In genomic region chr12:76084277-76085158, GRCh38 we compare ENCODE assay signal across 8 cellular contexts. TPM values are rescaled to one million over a fixed set of nuclear protein-coding genes. Genes with fewer than 3 reads are reported as not detected.
DNase-seq lines count a peak whose midpoint lies in the region; ATAC-seq and TF ChIP-seq lines count a peak whose summit lies in the region.

A gene with protein sequence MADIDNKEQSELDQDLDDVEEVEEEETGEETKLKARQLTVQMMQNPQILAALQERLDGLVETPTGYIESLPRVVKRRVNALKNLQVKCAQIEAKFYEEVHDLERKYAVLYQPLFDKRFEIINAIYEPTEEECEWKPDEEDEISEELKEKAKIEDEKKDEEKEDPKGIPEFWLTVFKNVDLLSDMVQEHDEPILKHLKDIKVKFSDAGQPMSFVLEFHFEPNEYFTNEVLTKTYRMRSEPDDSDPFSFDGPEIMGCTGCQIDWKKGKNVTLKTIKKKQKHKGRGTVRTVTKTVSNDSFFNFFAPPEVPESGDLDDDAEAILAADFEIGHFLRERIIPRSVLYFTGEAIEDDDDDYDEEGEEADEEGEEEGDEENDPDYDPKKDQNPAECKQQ (minus strand): TSS chr12:76084685. CDS start chr12:76074219, 10,466 bp downstream.

- H3K9me2 ChIP-seq in GM23248 (ENCODE audit: insufficient read depth) = no peaks in the 10 kb centered on the region

- H3K9ac ChIP-seq in DND-41 (ENCODE audit: low read depth, low read length) (peak within 1 kb of the TSS; percentile 98), GM23248 (peak within 1 kb of the TSS; percentile 97), fibroblast of lung (ENCODE audit: insufficient read depth, low read length) (peak within 1 kb of the TSS; percentile 99)

- H3K4me3 ChIP-seq in DND-41 (ENCODE audit: low read depth in 1 of 2, low read length in 2 of 2) = peak within 1 kb of the TSS; percentile 75 to 85
- H3K4me3 ChIP-seq in GM23248 = peak within 1 kb of the TSS; percentile 80
- H3K4me3 ChIP-seq in fibroblast of lung (replicated peaks in 1 of 4; ENCODE audit: control extremely low read depth in 1 of 4, insufficient read depth in 1 of 4, low read depth in 3 of 4, low read length in 4 of 4) = peak within 1 kb of the TSS; percentile 83 to 97 (median 88)

- POLR2A ChIA-PET in naive thymus-derived CD8-positive, alpha-beta T cell (lab: Charles Lee) = interaction anchor here (0.5 to 2.2 kb wide), 7 partner anchors 52 to 599 kb away, joined by 3 to 11 read pairs (median 5); partner anchors contain the start of genes BBS10, KRR1, OSBPL8 and PHLDA1

- peak; percentile 98 for DNase-seq in DND-41
- peak; percentile 100 for DNase-seq in GM23248
- peak; percentile 95 to 96 for DNase-seq in Kasumi-1 (lab: John Stamatoyannopoulos, UW)
- peak; percentile 98 for DNase-seq in RPMI7951 (ENCODE audit: low read depth)
- peak; percentile 91 to 92 for DNase-seq in activated T-helper 1 cell treated with anti-CD3 and anti-CD28 coated beads, Interleukin-2, amount 50 U/mL, for 16 hours (ENCODE audit: low read depth in 1 of 2, low spot score in 1 of 2)
- peak; percentile 98 to 99 for DNase-seq in fibroblast of lung (ENCODE audit: low read depth in 2 of 2)
- DNase-seq in naive thymus-derived CD8-positive, alpha-beta T cell = peak; percentile 89 to 99 (median 97)
- peak; percentile 91 to 94 (median 94) for DNase-seq in stimulated activated naive CD4-positive, alpha-beta T cell (lab: John Stamatoyannopoulos, UW)

- TF ChIP-seq CTCF in DND-41 (IDR thresholded peaks at IDR 0.05; ENCODE audit: borderline replicate concordance, extremely low read depth, low read length, poor library complexity, severe bottlenecking) = no peak
- TF ChIP-seq CTCF in fibroblast of lung (conservative IDR thresholded peaks at IDR 0.05 in 1 of 2, IDR thresholded peaks at IDR 0.05 in 1 of 2; ENCODE audit: low read depth in 1 of 2, low read length in 2 of 2) = peak in 1 of 2 donors; percentile 4

- H3K27ac ChIP-seq in DND-41 (ENCODE audit: low read length) (peak within 1 kb of the TSS; percentile 83), GM23248 (peak within 1 kb of the TSS; percentile 96), fibroblast of lung (ENCODE audit: insufficient read depth, low read length) (peak within 1 kb of the TSS; percentile 97)

- peak; percentile 84 for ATAC-seq in DND-41 (ENCODE audit: insufficient read depth, low read depth)
- ATAC-seq in naive thymus-derived CD8-positive, alpha-beta T cell = peak; percentile 81

- peaks cover 57% of the 10 kb centered on the region for H3K4me1 ChIP-seq in DND-41 (ENCODE audit: insufficient read depth, low read length)
- peaks cover 30% of the 10 kb centered on the region for H3K4me1 ChIP-seq in GM23248 (ENCODE audit: insufficient read depth)
- peaks cover 8% of the 10 kb centered on the region for H3K4me1 ChIP-seq in fibroblast of lung (ENCODE audit: control insufficient read depth, extremely low read depth, insufficient read depth, low read length)

- peaks cover 24 to 63% (median 58%) of the 10 kb centered on the region in 4 donors for H3K4me1 Mint-ChIP-seq in naive thymus-derived CD8-positive, alpha-beta T cell

- H3K4me3 Mint-ChIP-seq in naive thymus-derived CD8-positive, alpha-beta T cell = peak within 1 kb of the TSS; percentile 95 to 100 (median 99)

- H3K36me3 ChIP-seq in DND-41 (ENCODE audit: insufficient read depth, low read length) (peaks cover 20% of the 10 kb centered on the region), GM23248 (ENCODE audit: low read depth) (no peaks in the 10 kb centered on the region), fibroblast of lung (ENCODE audit: control insufficient read depth, insufficient read depth, low read length) (no peaks in the 10 kb centered on the region)

- H2AFZ ChIP-seq in DND-41 (ENCODE audit: low read depth, low read length) (peak within 1 kb of the TSS; percentile 94), GM23248 (peak within 1 kb of the TSS; percentile 89), fibroblast of lung (ENCODE audit: low read length) (peak within 1 kb of the TSS; percentile 83)

- H3K9me3 Mint-ChIP-seq in naive thymus-derived CD8-positive, alpha-beta T cell = no peaks in the 10 kb centered on the region

- H3K27me3 ChIP-seq in DND-41 (ENCODE audit: insufficient read depth, low read length, poor library complexity) (no peaks in the 10 kb centered on the region), GM23248 (replicated peaks; ENCODE audit: insufficient read depth) (no peaks in the 10 kb centered on the region), fibroblast of lung (ENCODE audit: control insufficient read depth, insufficient read depth, low read length) (no peaks in the 10 kb centered on the region)

- 1 to 2% methylated on average over 47 to 84 of the region's 85 CpGs for WGBS in GM23248 (ENCODE audit: low coverage in 1 of 2, low lambda C conversion rate in 2 of 2, missing lambda C conversion rate in 2 of 2), 2 experiments

- no peaks in the 10 kb centered on the region for H3K27me3 Mint-ChIP-seq in naive thymus-derived CD8-positive, alpha-beta T cell

- H3K79me2 ChIP-seq in DND-41 (ENCODE audit: insufficient read depth, low read length) (peaks cover 49% of the 10 kb centered on the region), GM23248 (ENCODE audit: insufficient read depth) (peaks cover 48% of the 10 kb centered on the region), fibroblast of lung (ENCODE audit: control insufficient read depth, insufficient read depth, low read length) (peaks cover 48% of the 10 kb centered on the region)

- H3K4me2 ChIP-seq in DND-41 (ENCODE audit: insufficient read depth, low read length) = peak within 1 kb of the TSS; percentile 87
- peak within 1 kb of the TSS; percentile 96 for H3K4me2 ChIP-seq in GM23248 (ENCODE audit: unreplicated experiment)
- peak within 1 kb of the TSS; percentile 98 for H3K4me2 ChIP-seq in fibroblast of lung (ENCODE audit: extremely low read depth, insufficient read depth, low read length)

- peaks cover 0 to 10% (median 3%) of the 10 kb centered on the region in 3 donors for H3K36me3 Mint-ChIP-seq in naive thymus-derived CD8-positive, alpha-beta T cell

- H4K20me1 ChIP-seq in DND-41 (ENCODE audit: insufficient read depth, low read length) (peaks cover 43% of the 10 kb centered on the region), GM23248 (ENCODE audit: insufficient read depth) (peaks cover 21% of the 10 kb centered on the region; the same call in 1 of the 2 replicates), fibroblast of lung (ENCODE audit: control insufficient read depth, extremely low read depth, insufficient read depth, low read length) (no peaks in the 10 kb centered on the region)

- in situ Hi-C loops in GM23248 (cut with MboI) = no loop called here

- no peaks in the 10 kb centered on the region for H3K9me3 ChIP-seq in DND-41 (ENCODE audit: insufficient read depth, low read length, severe bottlenecking)
- no peaks in the 10 kb centered on the region for H3K9me3 ChIP-seq in GM23248 (ENCODE audit: low read depth)
- no peaks in the 10 kb centered on the region for H3K9me3 ChIP-seq in fibroblast of lung (ENCODE audit: control insufficient read depth, insufficient read depth, low read depth, low read length)

- H3F3A ChIP-seq in GM23248 (ENCODE audit: insufficient read depth) = peaks cover 6% of the 10 kb centered on the region

- H3K27ac Mint-ChIP-seq in naive thymus-derived CD8-positive, alpha-beta T cell = peak within 1 kb of the TSS; percentile 98 to 100 (median 100)

RNA-seq across cellular contexts. Expression of the gene that starts here (rescaled TPM):
- 161 and 180 TPM in 2 replicates for total RNA-seq in GM23248 (2014; rRNA removed; shearing (Covaris generic))
- 189 and 190 TPM in 2 replicates for polyA plus RNA-seq in GM23248 (2016; fragmentation: Nextera tagmentation; extraction: Ambion mirVana)
- 188 and 221 TPM in 2 replicates for total RNA-seq in RPMI7951 (2014; rRNA removed; shearing (Covaris generic))
- total RNA-seq in fibroblast of lung = 275 and 299 TPM in 2 replicates
- 574 and 695 TPM in 2 replicates for polyA plus RNA-seq in fibroblast of lung
- 533 and 666 TPM in 2 replicates for polyA plus RNA-seq in fibroblast of lung (2012)
- polyA minus RNA-seq in fibroblast of lung (ENCODE audit: low replicate concordance) = 9.2 and 16.5 TPM in 2 replicates
- total RNA-seq in naive thymus-derived CD8-positive, alpha-beta T cell = 100 to 1,000 TPM; 772 to 820 TPM
- polyA plus RNA-seq in naive thymus-derived CD8-positive, alpha-beta T cell = 100 to 1,000 TPM; 199 to 224 (median 210) TPM

Comparison
In these comparisons a context has a peak if more than half of its experiments do, and no peak if none do; other contexts are left out.
1. Peak in every context shown above with its lines: DNase-seq, ATAC-seq, H3K4me3 ChIP-seq and H3K27ac ChIP-seq.